26 cellular contexts compared by ENCODE assay signal in genomic region chr7:50488379-50488778, GRCh38.
"Had no signal": no experiment of that assay in that cellular context is flagged by ENCODE, and none has a peak within 500 bp of the region (broad histone marks: within the 10 kb centered on the region; RNA-seq: fewer than 3 reads in every experiment).

No MANE protein-coding gene starts in this region.

- DNase-seq: activated CD4-positive, alpha-beta memory T cell treated with anti-CD3 and anti-CD28 coated beads, Interleukin-2, amount 10 ng/mL, durations not matched to agents 7 days and 5 days; activated CD4-positive, alpha-beta T cell treated with anti-CD3 and anti-CD28 coated beads for 1 hour; activated CD4-positive, alpha-beta T cell treated with anti-CD3 and anti-CD28 coated beads for 4 hours; activated CD4-positive, alpha-beta T cell treated with anti-CD3 and anti-CD28 coated beads, Interleukin-2, amount 10 ng/mL, durations not matched to agents 7 days and 5 days; activated CD4-positive, alpha-beta T cell treated with anti-CD3 and anti-CD28 coated beads, Interleukin-2, amount 50 U/mL, for 4 hours; activated CD8-positive, alpha-beta memory T cell treated with anti-CD3 and anti-CD28 coated beads, Interleukin-2, amount 50 U/mL, for 48 hours; activated effector memory CD4-positive, alpha-beta T cell treated with anti-CD3 and anti-CD28 coated beads, Interleukin-2, amount 50 U/mL, for 16 hours; activated naive CD4-positive, alpha-beta T cell treated with anti-CD3 and anti-CD28 coated beads for 36 hours; activated naive CD8-positive, alpha-beta T cell treated with anti-CD3 and anti-CD28 coated beads, Interleukin-2, amount 10 ng/mL, durations not matched to agents 7 days and 5 days; activated T-cell treated with anti-CD3 and anti-CD28 coated beads for 4 hours; activated T-cell treated with anti-CD3 and anti-CD28 coated beads, Interleukin-2, amount 50 U/mL, for 24 hours; central memory CD4-positive, alpha-beta T cell; cerebellar nuclear complex; colonic mucosa; effector CD8-positive, alpha-beta T cell; foreskin keratinocyte; gastrocnemius medialis; glutamatergic neuron; heart left ventricle; T-helper 2 cell had no signal

- H3K27ac ChIP-seq: ascending aorta, breast epithelium, cardiac muscle cell, colonic mucosa, foreskin keratinocyte, gastrocnemius medialis, heart left ventricle had no signal

- H3K4me1 ChIP-seq: ascending aorta, breast epithelium, colonic mucosa, foreskin keratinocyte, heart left ventricle had no signal

- H3K4me3 ChIP-seq: ascending aorta, breast epithelium, cardiac muscle cell, colonic mucosa, gastrocnemius medialis, heart left ventricle had no signal

- H3K36me3 ChIP-seq: ascending aorta, breast epithelium, cardiac muscle cell, colonic mucosa, gastrocnemius medialis, heart left ventricle had no signal

- ATAC-seq: activated naive CD4-positive, alpha-beta T cell treated with anti-CD3 and anti-CD28 coated beads, Interleukin-2, amount 50 U/mL, for 72 hours; esophagus mucosa; foreskin keratinocyte; gastrocnemius medialis; heart left ventricle; WTC11 had no signal

- H3K9me3 ChIP-seq: ascending aorta, breast epithelium, colonic mucosa, gastrocnemius medialis had no signal
